In the genomic region with DNA sequence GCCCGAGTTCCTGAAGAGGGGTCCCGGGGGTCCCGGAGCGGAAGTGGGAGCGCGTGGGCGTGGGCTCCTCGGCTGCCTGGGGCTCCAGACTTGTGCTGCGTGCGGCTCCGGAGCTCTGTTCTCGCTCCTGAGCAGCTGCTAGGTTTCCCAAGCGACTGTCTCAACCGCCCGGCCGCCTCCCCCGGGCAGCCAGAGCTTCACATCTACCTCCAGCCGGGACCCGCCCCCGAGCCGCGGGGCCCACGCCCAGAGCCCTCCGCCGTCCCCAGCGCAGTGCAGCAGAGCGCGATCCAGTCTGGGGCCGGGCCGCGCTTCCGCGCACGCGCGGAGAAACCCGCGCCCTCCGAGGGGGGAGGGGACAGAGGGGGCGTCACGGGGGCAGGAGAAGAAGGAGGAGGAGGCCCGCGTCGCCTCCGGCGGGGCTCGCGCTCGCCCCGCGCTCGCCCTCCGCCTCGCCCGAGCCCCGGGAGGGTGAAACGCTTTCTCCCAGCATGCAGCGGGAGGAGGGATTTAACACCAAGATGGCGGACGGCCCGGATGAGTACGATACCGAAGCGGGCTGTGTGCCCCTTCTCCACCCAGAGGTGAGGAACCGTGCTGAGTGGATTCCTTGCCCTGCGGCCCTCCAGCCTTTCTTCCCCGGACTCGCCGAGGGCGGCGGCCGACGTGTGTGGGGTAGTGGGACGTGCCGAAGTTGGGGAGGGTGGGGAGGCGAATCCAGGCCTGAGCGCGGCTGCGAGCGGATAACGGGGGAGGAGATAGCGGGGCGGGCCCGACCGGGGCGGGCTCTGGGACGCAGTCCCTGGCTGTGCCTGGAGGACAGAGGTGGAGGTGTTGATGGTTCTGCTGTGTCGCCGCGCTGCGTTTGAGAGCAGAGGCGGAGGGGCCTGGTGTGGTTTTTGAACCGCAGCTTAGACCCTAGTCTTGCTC, we compare ENCODE assay signal across 8 cellular contexts. TPM values are rescaled to one million over a fixed set of nuclear protein-coding genes. Genes with fewer than 3 reads are reported as not detected.
DNase-seq lines count a peak whose midpoint lies in the region; ATAC-seq and TF ChIP-seq lines count a peak whose summit lies in the region.

A gene with protein sequence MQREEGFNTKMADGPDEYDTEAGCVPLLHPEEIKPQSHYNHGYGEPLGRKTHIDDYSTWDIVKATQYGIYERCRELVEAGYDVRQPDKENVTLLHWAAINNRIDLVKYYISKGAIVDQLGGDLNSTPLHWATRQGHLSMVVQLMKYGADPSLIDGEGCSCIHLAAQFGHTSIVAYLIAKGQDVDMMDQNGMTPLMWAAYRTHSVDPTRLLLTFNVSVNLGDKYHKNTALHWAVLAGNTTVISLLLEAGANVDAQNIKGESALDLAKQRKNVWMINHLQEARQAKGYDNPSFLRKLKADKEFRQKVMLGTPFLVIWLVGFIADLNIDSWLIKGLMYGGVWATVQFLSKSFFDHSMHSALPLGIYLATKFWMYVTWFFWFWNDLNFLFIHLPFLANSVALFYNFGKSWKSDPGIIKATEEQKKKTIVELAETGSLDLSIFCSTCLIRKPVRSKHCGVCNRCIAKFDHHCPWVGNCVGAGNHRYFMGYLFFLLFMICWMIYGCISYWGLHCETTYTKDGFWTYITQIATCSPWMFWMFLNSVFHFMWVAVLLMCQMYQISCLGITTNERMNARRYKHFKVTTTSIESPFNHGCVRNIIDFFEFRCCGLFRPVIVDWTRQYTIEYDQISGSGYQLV (plus strand): TSS at position 370 of the 930 bp plus-strand sequence. CDS start 122 bp downstream, at position 492.

- H3K36me3 ChIP-seq in HAP-1 (replicated peaks) (no peaks in the 10 kb centered on the region), MG63 (no peaks in the 10 kb centered on the region; the same call in 1 of the 2 replicates)

- peak within 1 kb of the TSS; percentile 98 to 100 (median 100) for H3K27ac Mint-ChIP-seq in nephron

- H3K4me3 Mint-ChIP-seq in nephron: peak within 1 kb of the TSS; percentile 98 to 99 (median 99)

- H3K36me3 Mint-ChIP-seq in nephron (ENCODE audit: low read depth): no peaks in the 10 kb centered on the region

- in situ Hi-C loops in HAP-1 (cut with MboI; ENCODE audit: low sequenced_read_pairs): no loop called here

- peaks cover 31% of the 10 kb centered on the region for H3K4me1 Mint-ChIP-seq in nephron

- no peaks in the 10 kb centered on the region for H3K27me3 Mint-ChIP-seq in nephron (ENCODE audit: low read depth)

- ATAC-seq in stimulated activated naive CD8-positive, alpha-beta T cell treated with anti-CD3 and anti-CD28 coated beads, Interleukin-15, Interleukin-2, amounts not matched to agents 100 U/mL and 50 U/mL, for 24 hours: peak; percentile 93

- H3K4me1 ChIP-seq in HAP-1: peaks cover 15% of the 10 kb centered on the region

- H3K9me3 Mint-ChIP-seq in nephron: peaks cover 3% of the 10 kb centered on the region

- no peak for TF ChIP-seq CTCF in fibroblast of the aortic adventitia (IDR thresholded peaks at IDR 0.05; ENCODE audit: insufficient read depth, low read length)
- TF ChIP-seq CTCF in nephron (IDR thresholded peaks at IDR 0.05; ENCODE audit: unreplicated experiment in 3 of 3): no peak

- H3K27me3 ChIP-seq in HAP-1 (ENCODE audit: low read depth): no peaks in the 10 kb centered on the region
- H3K27me3 ChIP-seq in MG63: no peaks in the 10 kb centered on the region

- no peaks in the 10 kb centered on the region for H3K9me3 ChIP-seq in HAP-1
- no peaks in the 10 kb centered on the region for H3K9me3 ChIP-seq in MG63

- DNase-seq in ELR (ENCODE audit: low read depth) (peak; percentile 94), HAP-1 (ENCODE audit: low spot score in 2 of 2) (peak; percentile 84 to 95), MG63 (peak; percentile 93), SHP77 (lab: John Stamatoyannopoulos, UW) (peak; percentile 96), fibroblast of the aortic adventitia (ENCODE audit: low read depth) (peak; percentile 92)
- peak; percentile 93 for DNase-seq in activated effector memory CD4-positive, alpha-beta T cell treated with Interleukin-2 at 50 U/mL for 16 hours
- DNase-seq in stimulated activated naive CD8-positive, alpha-beta T cell treated with anti-CD3 and anti-CD28 coated beads, Interleukin-15, Interleukin-2, amounts not matched to agents 100 U/mL and 50 U/mL, for 24 hours: peak; percentile 93

- H3K4me3 ChIP-seq in HAP-1 (peak within 1 kb of the TSS; percentile 98), MG63 (peak within 1 kb of the TSS; percentile 98), fibroblast of the aortic adventitia (ENCODE audit: low read depth, low read length) (peak within 1 kb of the TSS; percentile 93)

RNA-seq across cellular contexts. Expression of the gene that starts here (rescaled TPM):
- total RNA-seq in MG63 (2014; rRNA removed; shearing (Covaris generic); ENCODE audit: low replicate concordance): 13.0 and 28.6 TPM in 2 replicates
- total RNA-seq in fibroblast of the aortic adventitia (ENCODE audit: low replicate concordance): 33.3 and 34.3 TPM in 2 replicates

Comparison
In these comparisons a context has a peak if more than half of its experiments do, and no peak if none do; other contexts are left out.
1. Peak in every context shown above with its lines: DNase-seq, ATAC-seq and H3K4me3 ChIP-seq.